8 cellular contexts compared by ENCODE assay signal in the genomic region with DNA sequence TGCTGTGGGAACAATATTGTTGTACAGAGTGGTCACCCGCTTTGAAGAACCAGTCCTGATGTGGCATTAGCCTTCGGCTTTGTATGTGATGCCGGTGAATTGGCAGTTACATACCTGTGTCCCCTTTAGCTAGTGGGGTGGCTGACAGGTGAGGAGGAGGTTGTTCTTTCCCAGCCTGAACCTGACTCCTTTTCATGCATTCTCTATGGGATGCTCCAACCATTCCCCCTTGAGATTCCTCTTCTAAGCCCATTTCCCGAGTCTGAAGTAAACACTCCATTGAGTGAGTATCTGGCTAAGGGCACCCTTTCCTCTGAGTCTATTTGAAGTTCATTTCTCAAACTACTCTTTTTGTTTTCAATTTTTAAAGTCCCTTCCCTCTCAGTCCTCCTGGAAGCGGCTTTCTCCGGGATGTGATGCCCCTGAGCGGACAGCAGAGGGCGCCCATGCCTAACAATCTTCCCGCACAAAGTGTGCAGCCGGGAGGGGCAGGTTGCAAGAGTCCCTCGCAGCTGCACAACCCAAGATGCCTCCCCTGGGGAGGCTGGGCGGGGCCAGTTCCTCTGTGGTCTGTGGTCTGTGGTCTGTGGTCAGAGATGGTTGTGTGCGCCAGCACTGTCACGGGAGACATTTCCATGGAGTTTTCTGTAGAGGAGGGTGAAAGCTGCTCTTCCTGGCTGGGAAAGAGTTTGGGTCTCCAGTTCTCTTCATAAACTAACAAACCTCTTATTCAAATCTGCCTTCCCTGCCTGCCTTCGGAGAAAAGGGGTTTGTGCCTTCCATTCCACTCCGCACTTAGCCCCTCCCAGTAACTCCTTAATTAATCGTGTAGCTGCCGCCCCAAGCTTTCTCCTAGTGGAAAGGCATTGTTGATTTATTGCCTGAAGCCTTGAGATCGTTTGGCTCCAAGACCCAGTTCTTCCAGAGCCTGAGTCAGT. TPM values are rescaled to one million over a fixed set of nuclear protein-coding genes. Genes with fewer than 3 reads are reported as not detected.
DNase-seq lines count a peak whose midpoint lies in the region; TF ChIP-seq lines count a peak whose summit lies in the region.

No MANE protein-coding gene starts in this region.

- intact Hi-C loops in activated T-helper 2 cell treated with anti-CD3 and anti-CD28 coated beads, Interferon-gamma antibody, Interleukin-2, Interleukin-4, amounts not matched to agents 10 μg/mL and 5 μg/mL and 100 μg/mL, durations not matched to agents 14 hours and 24 hours and 36 hours (cut with micrococcal nuclease): loop anchor here (1.0 to 10.0 kb wide), 3 partner anchors 200 to 522 kb away; no protein-coding TSS in a partner anchor

- peaks cover 74% of the 10 kb centered on the region for H3K27me3 Mint-ChIP-seq in activated T-helper 2 cell treated with anti-CD3 and anti-CD28 coated beads, Interferon-gamma antibody, Interleukin-2, Interleukin-4, amounts not matched to agents 10 μg/mL and 5 μg/mL and 100 μg/mL, durations not matched to agents 14 hours and 24 hours and 36 hours (ENCODE audit: low read depth)

- H3K27ac Mint-ChIP-seq in activated T-helper 2 cell treated with anti-CD3 and anti-CD28 coated beads, Interferon-gamma antibody, Interleukin-2, Interleukin-4, amounts not matched to agents 10 μg/mL and 5 μg/mL and 100 μg/mL, durations not matched to agents 14 hours and 24 hours and 36 hours: peak overlapping the region; percentile 64

- H3K36me3 ChIP-seq in ES-I3 (ENCODE audit: insufficient read depth, low read length): no peaks in the 10 kb centered on the region

- POLR2A ChIA-PET in RWPE1 (lab: Yijun Ruan, JAX; ENCODE audit: low non-redundant PET): no interaction called here

- H3K36me3 Mint-ChIP-seq in activated T-helper 2 cell treated with anti-CD3 and anti-CD28 coated beads, Interferon-gamma antibody, Interleukin-2, Interleukin-4, amounts not matched to agents 10 μg/mL and 5 μg/mL and 100 μg/mL, durations not matched to agents 14 hours and 24 hours and 36 hours (ENCODE audit: low read depth): no peaks in the 10 kb centered on the region

- H3K4me1 Mint-ChIP-seq in activated T-helper 2 cell treated with anti-CD3 and anti-CD28 coated beads, Interferon-gamma antibody, Interleukin-2, Interleukin-4, amounts not matched to agents 10 μg/mL and 5 μg/mL and 100 μg/mL, durations not matched to agents 14 hours and 24 hours and 36 hours (ENCODE audit: low read depth): peaks cover 23% of the 10 kb centered on the region

- no peaks in the 10 kb centered on the region; the same call in 1 of the 2 replicates for H3K4me1 ChIP-seq in ES-I3 (ENCODE audit: insufficient read depth, low read length)

- H3K27ac ChIP-seq in RWPE1: no peak overlapping the region

- H3K9me3 ChIP-seq in ES-I3 (ENCODE audit: control insufficient read depth, insufficient read depth, low read length): no peaks in the 10 kb centered on the region

- peak overlapping the region; percentile 52 for H3K9ac ChIP-seq in ES-I3 (ENCODE audit: low read depth, low read length)

- CTCF ChIA-PET in RWPE1 (lab: Yijun Ruan, JAX): interaction anchor here (0.6 to 3.5 kb wide), 18 partner anchors 9 to 1271 kb away, joined by 3 to 33 read pairs (median 3); no protein-coding TSS in a partner anchor

- peak overlapping the region; percentile 31 for H3K4me3 Mint-ChIP-seq in activated T-helper 2 cell treated with anti-CD3 and anti-CD28 coated beads, Interferon-gamma antibody, Interleukin-2, Interleukin-4, amounts not matched to agents 10 μg/mL and 5 μg/mL and 100 μg/mL, durations not matched to agents 14 hours and 24 hours and 36 hours (ENCODE audit: low read depth)

- DNase-seq in H4 (ENCODE audit: low spot score) (peak; percentile 93), Kasumi-1 (lab: John Stamatoyannopoulos, UW) (peak; percentile 69 to 72), RWPE1 (ENCODE audit: low spot score) (peak; percentile 80), foreskin fibroblast (peak; percentile 85 to 93), occipital lobe (lab: John Stamatoyannopoulos, UW) (peak; percentile 58), superior temporal gyrus (ENCODE audit: extremely low spot score) (peak; percentile 85)
- DNase-seq in activated T-helper 2 cell treated with anti-CD3 and anti-CD28 coated beads, Interferon-gamma antibody, Interleukin-2, Interleukin-4, amounts not matched to agents 10 μg/mL and 5 μg/mL and 100 μg/mL, durations not matched to agents 14 hours and 24 hours and 36 hours (ENCODE audit: low spot score): peak; percentile 90

- TF ChIP-seq CTCF in RWPE1 (conservative IDR thresholded peaks at IDR 0.05; ENCODE audit: low read depth): peak; percentile 94
- peak; percentile 95 for TF ChIP-seq CTCF in foreskin fibroblast (IDR thresholded peaks at IDR 0.05; ENCODE audit: low read depth, low read length)

- H3K9me3 Mint-ChIP-seq in activated T-helper 2 cell treated with anti-CD3 and anti-CD28 coated beads, Interferon-gamma antibody, Interleukin-2, Interleukin-4, amounts not matched to agents 10 μg/mL and 5 μg/mL and 100 μg/mL, durations not matched to agents 14 hours and 24 hours and 36 hours: no peaks in the 10 kb centered on the region

- H3K4me3 ChIP-seq in foreskin fibroblast (ENCODE audit: low read depth in 1 of 2, low read length in 2 of 2): peak overlapping the region in 1 of 2 donors; percentile 14

RNA-seq across cellular contexts. Expression of a gene that starts 36.4 kb away (rescaled TPM):
- not detected in 2 replicates for total RNA-seq in H4 (2014; rRNA removed; shearing (Covaris generic))
- total RNA-seq in activated T-helper 2 cell treated with anti-CD3 and anti-CD28 coated beads, Interferon-gamma antibody, Interleukin-2, Interleukin-4, amounts not matched to agents 10 μg/mL and 5 μg/mL and 100 μg/mL, durations not matched to agents 14 hours and 24 hours and 36 hours: not detected in 2 replicates
- not detected for total RNA-seq in occipital lobe

RNA-seq across cellular contexts. Expression of a gene that starts 52.0 kb away (rescaled TPM):
- total RNA-seq in H4 (2014; rRNA removed; shearing (Covaris generic)): not detected in 2 replicates
- total RNA-seq in activated T-helper 2 cell treated with anti-CD3 and anti-CD28 coated beads, Interferon-gamma antibody, Interleukin-2, Interleukin-4, amounts not matched to agents 10 μg/mL and 5 μg/mL and 100 μg/mL, durations not matched to agents 14 hours and 24 hours and 36 hours: not detected in 2 replicates
- total RNA-seq in occipital lobe: 0.31 TPM
